ENCODE assay signal across 10 cellular contexts in genomic region chr2:190891370-190891769, GRCh38. TPM values are rescaled to one million over a fixed set of nuclear protein-coding genes. Genes with fewer than 3 reads are reported as not detected.
DNase-seq lines count a peak whose midpoint lies in the region; ATAC-seq and TF ChIP-seq lines count a peak whose summit lies in the region.
"Had no signal": no experiment of that assay in that cellular context is flagged by ENCODE, and none has a peak within 500 bp of the region (broad histone marks: within the 10 kb centered on the region; RNA-seq: fewer than 3 reads in every experiment).

No MANE protein-coding gene starts in this region.

- intact Hi-C loops in naive thymus-derived CD4-positive, alpha-beta T cell (cut with micrococcal nuclease): no loop called here
- intact Hi-C loops in A673 (cut with micrococcal nuclease; ENCODE audit: unreplicated experiment): no loop called here

- H3K27ac Mint-ChIP-seq in naive thymus-derived CD4-positive, alpha-beta T cell: peak overlapping the region in 7 of 9 donors; percentile 17 to 81 (median 55)

- peaks cover 40 to 80% (median 67%) of the 10 kb centered on the region in 7 donors for H3K4me1 Mint-ChIP-seq in naive thymus-derived CD4-positive, alpha-beta T cell

- no peaks in the 10 kb centered on the region for H3K27me3 ChIP-seq in naive thymus-derived CD4-positive, alpha-beta T cell (ENCODE audit: control insufficient read depth in 2 of 2, insufficient read depth in 2 of 2, low read length in 2 of 2)
- no peaks in the 10 kb centered on the region for H3K27me3 ChIP-seq in A673 (replicated peaks; ENCODE audit: insufficient read depth, low read depth, low read length, poor library complexity)
- H3K27me3 ChIP-seq: esophagus squamous epithelium had no signal

- CTCF ChIA-PET in naive thymus-derived CD4-positive, alpha-beta T cell (lab: Charles Lee): interaction anchor here (2.0 kb wide), 1 partner anchor 40 kb away, joined by 9 read pairs; no protein-coding TSS in a partner anchor
- CTCF ChIA-PET in A673 (lab: Charles Lee): interaction anchor here (0.7 kb wide), 1 partner anchor 35 kb away, joined by 3 read pairs; no protein-coding TSS in a partner anchor

- peaks cover under 1 to 18% (median 4%) of the 10 kb centered on the region in 5 donors for H3K36me3 Mint-ChIP-seq in naive thymus-derived CD4-positive, alpha-beta T cell

- no peaks in the 10 kb centered on the region for H3K27me3 Mint-ChIP-seq in naive thymus-derived CD4-positive, alpha-beta T cell

- H3K4me3 ChIP-seq in naive thymus-derived CD4-positive, alpha-beta T cell (ENCODE audit: low read length): no peak overlapping the region
- H3K4me3 ChIP-seq in A673 (ENCODE audit: low read depth, low read length, poor library complexity, severe bottlenecking): no peak overlapping the region
- H3K4me3 ChIP-seq: esophagus squamous epithelium had no signal

- DNase-seq in MV-4-11 (lab: John Stamatoyannopoulos, UW) (peak; percentile 75), A673 (ENCODE audit: low spot score) (no peak), omental fat pad (ENCODE audit: low spot score) (no peak)
- no peak for DNase-seq in naive thymus-derived CD4-positive, alpha-beta T cell
- DNase-seq in stimulated activated CD4-positive, alpha-beta T cell treated with anti-CD3 and anti-CD28 coated beads, Interleukin-4, amount 100 ng/mL, for 1 hour: no peak
- DNase-seq: esophagus squamous epithelium, NCI-H2081 had no signal

- no TSS peak for BruUV-seq in A673 (replicated peaks; lab: Mats Ljungman, UMichigan)

- H3K9me3 ChIP-seq in naive thymus-derived CD4-positive, alpha-beta T cell (ENCODE audit: control insufficient read depth in 2 of 3, low read length in 3 of 3): no peaks in the 10 kb centered on the region
- H3K9me3 ChIP-seq in A673 (ENCODE audit: low read depth, low read length, poor library complexity, severe bottlenecking): no peaks in the 10 kb centered on the region
- H3K9me3 ChIP-seq: esophagus squamous epithelium had no signal

- ATAC-seq in GM18517 (IDR thresholded peaks at IDR 0.05; ENCODE audit: unreplicated experiment) (peak; percentile 45), GM21825 (IDR thresholded peaks at IDR 0.05; ENCODE audit: unreplicated experiment) (peak; percentile 54), omental fat pad (ENCODE audit: low FRiP score) (no peak), GM21381 (IDR thresholded peaks at IDR 0.05; ENCODE audit: unreplicated experiment) (no peak)
- peak; percentile 68 for ATAC-seq in naive thymus-derived CD4-positive, alpha-beta T cell

- H3K9me3 Mint-ChIP-seq in naive thymus-derived CD4-positive, alpha-beta T cell: no peaks in the 10 kb centered on the region

- H3K4me3 Mint-ChIP-seq in naive thymus-derived CD4-positive, alpha-beta T cell: peak overlapping the region in 4 of 10 donors; percentile 2 to 41 (median 16)

- no peak overlapping the region for H3K27ac ChIP-seq in naive thymus-derived CD4-positive, alpha-beta T cell (ENCODE audit: low read depth, low read length)
- no peak overlapping the region for H3K27ac ChIP-seq in A673 (ENCODE audit: low read depth, low read length, poor library complexity, severe bottlenecking)
- H3K27ac ChIP-seq: esophagus squamous epithelium had no signal

- H3K4me1 ChIP-seq in naive thymus-derived CD4-positive, alpha-beta T cell (ENCODE audit: control insufficient read depth in 2 of 2, insufficient read depth in 2 of 2, low read length in 2 of 2): peaks cover 19 to 49% of the 10 kb centered on the region in 2 donors
- H3K4me1 ChIP-seq in A673 (ENCODE audit: insufficient read depth, low read length, poor library complexity, severe bottlenecking): peaks cover 32% of the 10 kb centered on the region

- TF ChIP-seq CTCF in A673 (conservative IDR thresholded peaks at IDR 0.05; ENCODE audit: low read depth, low read length) (no peak), omental fat pad (IDR thresholded peaks at IDR 0.05) (no peak)

- peaks cover 1 to 12% (median 10%) of the 10 kb centered on the region in 3 experiments for H3K36me3 ChIP-seq in naive thymus-derived CD4-positive, alpha-beta T cell (ENCODE audit: control insufficient read depth in 2 of 3, insufficient read depth in 3 of 3, low read length in 3 of 3)
- peaks cover 15% of the 10 kb centered on the region for H3K36me3 ChIP-seq in A673 (ENCODE audit: insufficient read depth, low read length, poor library complexity, severe bottlenecking)

- POLR2A ChIA-PET in naive thymus-derived CD4-positive, alpha-beta T cell (lab: Charles Lee): interaction anchor here (1.0 to 5.9 kb wide), 2 partner anchors 10 to 14 kb away, joined by 3 to 63 read pairs; partner anchors contain the start of gene GLS
- POLR2A ChIA-PET in A673 (lab: Charles Lee; ENCODE audit: low non-redundant PET): no interaction called here

RNA-seq across cellular contexts. Expression of gene GLS, which starts 10.7 kb away (rescaled TPM):
- 100 to 1,000 TPM; 167 to 234 (median 202) TPM for total RNA-seq in naive thymus-derived CD4-positive, alpha-beta T cell
- polyA plus RNA-seq in naive thymus-derived CD4-positive, alpha-beta T cell: 10 to 100 TPM; 34.6 to 47.9 TPM
- total RNA-seq in A673 (2021) (99.5 and 116 TPM in 2 replicates), omental fat pad (100 to 1,000 TPM; 111 to 235 (median 146) TPM)

Comparison
In these comparisons a context has a peak if more than half of its experiments do, and no peak if none do; other contexts are left out.
1. ATAC-seq: peak in GM18517 (single experiment), GM21825 (single experiment) and naive thymus-derived CD4-positive, alpha-beta T cell (single experiment); none in omental fat pad (single experiment) and GM21381 (single experiment).